In the genomic region with DNA sequence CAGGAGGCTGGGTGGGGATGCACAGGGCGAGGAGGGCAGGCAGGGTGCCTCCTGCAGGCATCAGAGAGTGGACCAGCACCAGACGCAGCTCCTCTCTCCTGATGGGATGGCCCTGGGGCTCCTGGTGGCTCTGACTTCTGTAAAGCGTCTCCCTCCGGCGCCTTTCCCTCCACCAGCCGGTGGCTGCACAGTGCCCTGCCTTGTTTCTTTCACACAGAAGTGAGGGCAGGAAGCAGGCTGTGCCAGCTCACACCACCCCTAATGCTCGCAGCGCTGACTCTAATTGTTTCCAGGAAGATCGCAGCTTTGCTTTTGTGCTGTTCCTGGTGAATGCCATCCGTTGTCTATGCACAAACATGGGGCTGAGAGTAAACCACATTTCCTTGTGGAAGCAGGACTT, we compare ENCODE assay signal across 17 cellular contexts.
DNase-seq lines count a peak whose midpoint lies in the region; FAIRE-seq and TF ChIP-seq lines count a peak whose summit lies in the region.
"Had no signal": no experiment of that assay in that cellular context is flagged by ENCODE, and none has a peak within 500 bp of the region (broad histone marks: within the 10 kb centered on the region; RNA-seq: fewer than 3 reads in every experiment).

No MANE protein-coding gene starts in this region.

- no peaks in the 10 kb centered on the region for H3K27me3 ChIP-seq in SK-N-SH (ENCODE audit: insufficient read depth)
- no peaks in the 10 kb centered on the region for H3K27me3 ChIP-seq in keratinocyte (ENCODE audit: control insufficient read depth, extremely low read depth, insufficient read depth, low read length)
- H3K27me3 ChIP-seq: body of pancreas had no signal

- H3K4me1 ChIP-seq in SK-N-SH (ENCODE audit: control insufficient read depth in 1 of 2, insufficient read depth in 2 of 2, low read depth in 1 of 2, low read length in 1 of 2) (peaks cover 7 to 32% of the 10 kb centered on the region in 2 experiments; a peak in 3 of 4 replicates), keratinocyte (ENCODE audit: control insufficient read depth, extremely low read depth, insufficient read depth, low read length) (peaks cover 16% of the 10 kb centered on the region)
- H3K4me1 ChIP-seq: body of pancreas, psoas muscle had no signal

- H3K27ac ChIP-seq in SK-N-SH (ENCODE audit: low read depth in 2 of 2, low read length in 1 of 2) (peak overlapping the region in 1 of 2 experiments; percentile 64; a peak in 2 of 4 replicates), keratinocyte (ENCODE audit: control insufficient read depth, insufficient read depth, low read length) (no peak overlapping the region), substantia nigra (ENCODE audit: low read depth, low read length, poor library complexity, severe bottlenecking) (no peak overlapping the region)
- H3K27ac ChIP-seq: 22Rv1, body of pancreas, psoas muscle, thoracic aorta had no signal

- H2AFZ ChIP-seq in SK-N-SH (ENCODE audit: low read depth) (no peak overlapping the region), keratinocyte (ENCODE audit: control insufficient read depth, low read length) (no peak overlapping the region)

- peak in 1 of 2 experiments; percentile 77; a peak in 1 of 4 replicates for TF ChIP-seq EP300 in SK-N-SH (IDR thresholded peaks at IDR 0.05; ENCODE audit: borderline replicate concordance in 1 of 2, low read depth in 1 of 2, low read length in 1 of 2)

- POLR2A ChIA-PET in SK-N-SH (lab: Yijun Ruan, JAX) = interaction anchor here (1.4 to 2.6 kb wide), 3 partner anchors 10 to 33 kb away, joined by 3 to 14 read pairs (median 4); no protein-coding TSS in a partner anchor

- no peaks in the 10 kb centered on the region for H3K9me1 ChIP-seq in keratinocyte (ENCODE audit: control insufficient read depth, extremely low read depth, insufficient read depth, low read length)

- H3K79me2 ChIP-seq in SK-N-SH (ENCODE audit: insufficient read depth) = no peaks in the 10 kb centered on the region
- no peaks in the 10 kb centered on the region for H3K79me2 ChIP-seq in keratinocyte (ENCODE audit: control insufficient read depth, insufficient read depth, low read length)

- H3K36me3 ChIP-seq in SK-N-SH (replicated peaks in 1 of 2; ENCODE audit: control insufficient read depth in 1 of 2, insufficient read depth in 2 of 2, low read length in 1 of 2) = peaks cover 27 to 38% of the 10 kb centered on the region in 2 experiments
- H3K36me3 ChIP-seq in keratinocyte (ENCODE audit: control insufficient read depth in 2 of 2, extremely low read depth in 1 of 2, insufficient read depth in 2 of 2, low read length in 2 of 2) = peaks cover 12 to 17% of the 10 kb centered on the region in 2 experiments

- TF ChIP-seq CTCF in SK-N-SH (IDR thresholded peaks at IDR 0.05) (no peak), keratinocyte (optimal IDR thresholded peaks at IDR 0.05 in 1 of 3, IDR thresholded peaks at IDR 0.05 in 1 of 3, conservative IDR thresholded peaks at IDR 0.05 in 1 of 3; ENCODE audit: extremely low read depth in 1 of 3, insufficient read depth in 2 of 3, low read length in 3 of 3) (peak in 1 of 3 experiments; percentile 3)

- 58% methylated on average over 10 of the region's 10 CpGs for WGBS in SK-N-SH (ENCODE audit: low lambda C conversion rate)

- TF ChIP-seq RAD21 in SK-N-SH (IDR thresholded peaks at IDR 0.05; ENCODE audit: low read length) = peak; percentile 31; the same call in 1 of the 2 replicates

- H3K4me2 ChIP-seq in SK-N-SH = peak overlapping the region; percentile 21; the same call in 1 of the 2 replicates
- H3K4me2 ChIP-seq in keratinocyte (ENCODE audit: control insufficient read depth, extremely low read depth, insufficient read depth, low read depth, low read length) = peak overlapping the region; percentile 19

- no peaks in the 10 kb centered on the region for H3K9me2 ChIP-seq in SK-N-SH

- H3K4me3 ChIP-seq in SK-N-SH (ENCODE audit: low read depth in 2 of 2, low read length in 1 of 2) (no peak overlapping the region), keratinocyte (ENCODE audit: control insufficient read depth in 2 of 3, extremely low read depth in 1 of 3, insufficient read depth in 2 of 3, low read depth in 1 of 3, low read length in 3 of 3) (no peak overlapping the region)
- H3K4me3 ChIP-seq: body of pancreas, psoas muscle, thoracic aorta had no signal

- dilution Hi-C loops in keratinocyte (cut with MboI; ENCODE audit: extremely low pct_ligation_motif_present, low sequenced_read_pairs) = no loop called here

- peak; percentile 13 for DNase-seq in NCI-H748 (lab: John Stamatoyannopoulos, UW; ENCODE audit: unreplicated experiment)
- DNase-seq in NCI-H748 treated with DMSO at 0.1 percent for 48 hours (lab: John Stamatoyannopoulos, UW) = no peak
- peak; percentile 74 for DNase-seq in SK-N-SH
- DNase-seq in keratinocyte (ENCODE audit: low read depth, low spot score) = no peak
- DNase-seq in substantia nigra (lab: John Stamatoyannopoulos, UW) = peak in 25 of 49 donors; percentile 7 to 65 (median 19)
- DNase-seq in activated T-cell treated with anti-CD3 and anti-CD28 coated beads, Interleukin-2, amount 50 U/mL, for 1 hour = no peak
- DNase-seq in activated CD4-positive, alpha-beta T cell treated with anti-CD3 and anti-CD28 coated beads, Interleukin-2, amount 50 U/mL, for 48 hours = no peak
- no peak for DNase-seq in activated effector memory CD4-positive, alpha-beta T cell treated with anti-CD3 and anti-CD28 coated beads, Interleukin-2, amount 50 U/mL, for 16 hours
- DNase-seq: activated CD8-positive, alpha-beta T cell treated with anti-CD3 and anti-CD28 coated beads for 36 hours; activated T-cell treated with anti-CD3 and anti-CD28 coated beads, Interleukin-2, amount 50 U/mL, for 4 hours; body of pancreas; NCI-H69; psoas muscle; stimulated activated CD4-positive, alpha-beta T cell treated with anti-CD3 and anti-CD28 coated beads, Interleukin-12 subunit alpha, Interleukin-12 subunit beta, amount 100 ng/mL, for 4 hours had no signal

- H4K20me1 ChIP-seq in SK-N-SH (ENCODE audit: insufficient read depth) (0 out of 2 replicates have a peak, but pooled peaks cover 3% of the 10 kb centered on the region), keratinocyte (ENCODE audit: control insufficient read depth, extremely low read depth, insufficient read depth, low read length) (peaks cover 8% of the 10 kb centered on the region)

- H3K9ac ChIP-seq in SK-N-SH (no peak overlapping the region), keratinocyte (ENCODE audit: control insufficient read depth, extremely low read depth, insufficient read depth, low read length) (no peak overlapping the region)

- peaks cover 10% of the 10 kb centered on the region for H3F3A ChIP-seq in SK-N-SH (replicated peaks; ENCODE audit: insufficient read depth)

- H3K9me3 ChIP-seq in SK-N-SH (no peaks in the 10 kb centered on the region), keratinocyte (ENCODE audit: control insufficient read depth, low read depth, low read length) (no peaks in the 10 kb centered on the region)
- H3K9me3 ChIP-seq: body of pancreas, psoas muscle, thoracic aorta had no signal

- CTCF ChIA-PET in SK-N-SH (lab: Yijun Ruan, JAX) = interaction anchor here (0.6 to 11.2 kb wide), 16 partner anchors 11 to 439 kb away, joined by 3 to 132 read pairs (median 3); no protein-coding TSS in a partner anchor

- peak; percentile 90 for FAIRE-seq in keratinocyte (lab: Jason Lieb, UNC)
- FAIRE-seq: RCC 7860 had no signal

TF ChIP-seq in SK-N-SH, 30 proteins besides CTCF, POLR2A, EP300 and RAD21:
- no peak for TF ChIP-seq RXRA (IDR thresholded peaks at IDR 0.05; ENCODE audit: borderline replicate concordance, low read depth)
- peak; percentile 21 for TF ChIP-seq GATA2 (CRISPR knock-in tag; IDR thresholded peaks at IDR 0.05)
- TF ChIP-seq RFX5 (IDR thresholded peaks at IDR 0.05; ENCODE audit: low read length) = peak; percentile 62; the same call in 1 of the 2 replicates
- no peak for TF ChIP-seq JUND (IDR thresholded peaks at IDR 0.05)
- peak; percentile 36 for TF ChIP-seq FOXJ3 (CRISPR knock-in tag; IDR thresholded peaks at IDR 0.05)
- peak; percentile 36; the same call in 1 of the 2 replicates for TF ChIP-seq RCOR1 (IDR thresholded peaks at IDR 0.05; ENCODE audit: low read length)
- TF ChIP-seq POLR2AphosphoS5 (IDR thresholded peaks at IDR 0.05; ENCODE audit: low read depth, low read length) = peak; percentile 9; the same call in 1 of the 2 replicates

Comparison
In these comparisons a context has a peak if more than half of its experiments do, and no peak if none do; other contexts are left out.
1. DNase-seq: peak in NCI-H748 (single experiment), SK-N-SH (single experiment) and substantia nigra (25 of 49); none in NCI-H748 treated with DMSO at 0.1 percent for 48 hours (single experiment), keratinocyte (single experiment), activated T-cell treated with anti-CD3 and anti-CD28 coated beads, Interleukin-2, amount 50 U/mL, for 1 hour (single experiment), activated CD4-positive, alpha-beta T cell treated with anti-CD3 and anti-CD28 coated beads, Interleukin-2, amount 50 U/mL, for 48 hours (0 of 2) and activated effector memory CD4-positive, alpha-beta T cell treated with anti-CD3 and anti-CD28 coated beads, Interleukin-2, amount 50 U/mL, for 16 hours (single experiment).